11 cellular contexts compared by ENCODE assay signal in the genomic region with DNA sequence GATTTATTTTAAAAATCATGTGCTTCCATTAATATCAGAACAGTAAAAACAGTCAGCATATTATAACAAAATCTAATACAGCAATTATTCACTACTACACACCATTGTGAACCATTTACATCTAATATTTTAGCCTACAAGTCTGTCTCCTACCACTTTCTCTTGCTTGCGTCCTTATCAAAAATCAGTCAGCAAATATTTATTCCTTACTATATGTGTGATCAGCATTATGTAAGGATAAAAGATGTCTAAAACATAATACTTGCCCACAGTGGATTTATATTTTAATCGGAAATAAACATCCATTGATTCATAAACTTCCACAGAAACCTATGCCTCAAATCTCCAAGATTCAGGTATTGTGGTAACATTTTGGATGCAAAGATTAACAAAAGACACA.
"Had no signal": no experiment of that assay in that cellular context is flagged by ENCODE, and none has a peak within 500 bp of the region (broad histone marks: within the 10 kb centered on the region; RNA-seq: fewer than 3 reads in every experiment).

No MANE protein-coding gene starts in this region.

- H3K4me2 ChIP-seq: GM23338 had no signal

- DNase-seq: GM23248, GOT3, H7, H9, HCEC 1CT, HFFc6 had no signal

- H3K4me1 ChIP-seq: HAP-1 had no signal

- H3K9ac ChIP-seq: GM23248 had no signal

- H3K36me3 ChIP-seq: HAP-1 had no signal

- FAIRE-seq: H1, H54 had no signal

- H3K27ac ChIP-seq: GM23248 had no signal

- H2AFZ ChIP-seq: GM23248, GM23338 had no signal

- ATAC-seq: GM23338, HCT116 had no signal

- H3K9me3 ChIP-seq: HAP-1 had no signal

- H3K4me3 ChIP-seq: GM23248, GM23338, HAP-1 had no signal
